ENCODE assay signal across 27 cellular contexts in genomic region chr10:24570658-24571426, GRCh38.
"Had no signal": no experiment of that assay in that cellular context is flagged by ENCODE, and none has a peak within 500 bp of the region (broad histone marks: within the 10 kb centered on the region; RNA-seq: fewer than 3 reads in every experiment).

No MANE protein-coding gene starts in this region.

- H3K36me3 ChIP-seq: WERI-Rb-1 had no signal

- H3K27ac Mint-ChIP-seq: activated CD4-positive, alpha-beta memory T cell treated with anti-CD3 and anti-CD28 coated beads, Interleukin-2, amount 10 ng/mL, durations not matched to agents 7 days and 5 days; activated CD4-positive, alpha-beta T cell treated with anti-CD3 and anti-CD28 coated beads for 36 hours; activated naive CD4-positive, alpha-beta T cell treated with anti-CD3 and anti-CD28 coated beads for 36 hours; activated naive CD8-positive, alpha-beta T cell; activated T-helper 17 cell treated with anti-CD3 and anti-CD28 coated beads, Interleukin-2, amount 50 U/mL, for 72 hours; brain had no signal

- H3K36me3 Mint-ChIP-seq: activated naive CD8-positive, alpha-beta T cell; brain had no signal

- ATAC-seq: activated CD4-positive, alpha-beta T cell treated with anti-CD3 and anti-CD28 coated beads for 36 hours; activated T-helper 17 cell treated with anti-CD3 and anti-CD28 coated beads, Interleukin-2, amount 50 U/mL, for 72 hours; Panc1; Right ventricle myocardium inferior had no signal

- H3K4me3 ChIP-seq: SK-N-MC had no signal

- DNase-seq: activated CD4-positive, alpha-beta memory T cell treated with anti-CD3 and anti-CD28 coated beads, Interleukin-2, amount 10 ng/mL, durations not matched to agents 7 days and 5 days; activated CD4-positive, alpha-beta T cell treated with anti-CD3 and anti-CD28 coated beads for 36 hours; activated CD4-positive, alpha-beta T cell treated with anti-CD3 and anti-CD28 coated beads, Interleukin-2, amount 50 U/mL, for 1 hour; activated gamma-delta T cell; activated naive CD4-positive, alpha-beta T cell treated with anti-CD3 and anti-CD28 coated beads for 36 hours; activated T-cell treated with anti-CD3 and anti-CD28 coated beads for 4 hours; activated T-cell treated with anti-CD3 and anti-CD28 coated beads, Interleukin-2, amount 50 U/mL, for 48 hours; amygdala; Karpas-422; NCI-H1105 treated with DMSO at 0.1 percent for 48 hours; NCI-H1436 treated with DMSO at 0.1 percent for 48 hours; NCI-H187; NCI-H2081; NCI-H510A treated with DMSO at 0.1 percent for 48 hours; NCI-H69; NK-92 treated with Interleukin-12 subunit alpha and Interleukin-12 subunit beta, amount 100 ng/mL, for 24 hours; OCI-M1; RPMI8226; T-helper 1 cell; WERI-Rb-1 had no signal

- H3K4me3 Mint-ChIP-seq: activated CD4-positive, alpha-beta memory T cell treated with anti-CD3 and anti-CD28 coated beads, Interleukin-2, amount 10 ng/mL, durations not matched to agents 7 days and 5 days; activated CD4-positive, alpha-beta T cell treated with anti-CD3 and anti-CD28 coated beads for 36 hours; activated naive CD4-positive, alpha-beta T cell treated with anti-CD3 and anti-CD28 coated beads for 36 hours; activated naive CD8-positive, alpha-beta T cell; activated T-helper 17 cell treated with anti-CD3 and anti-CD28 coated beads, Interleukin-2, amount 50 U/mL, for 72 hours; brain had no signal

- FAIRE-seq: astrocyte had no signal

- H3K27ac ChIP-seq: SK-N-MC, WERI-Rb-1 had no signal

- H3K9me3 Mint-ChIP-seq: activated CD4-positive, alpha-beta memory T cell treated with anti-CD3 and anti-CD28 coated beads, Interleukin-2, amount 10 ng/mL, durations not matched to agents 7 days and 5 days; activated naive CD4-positive, alpha-beta T cell treated with anti-CD3 and anti-CD28 coated beads for 36 hours; activated T-helper 17 cell treated with anti-CD3 and anti-CD28 coated beads, Interleukin-2, amount 50 U/mL, for 72 hours had no signal
